In genomic region chr14:89955022-89955414, GRCh38 we compare ENCODE assay signal across 8 cellular contexts. TPM values are rescaled to one million over a fixed set of nuclear protein-coding genes. Genes with fewer than 3 reads are reported as not detected.
DNase-seq lines count a peak whose midpoint lies in the region; ATAC-seq, FAIRE-seq and TF ChIP-seq lines count a peak whose summit lies in the region.

No MANE protein-coding gene starts in this region.

- H3K36me3 Mint-ChIP-seq in activated naive CD8-positive, alpha-beta T cell treated with anti-CD3 and anti-CD28 coated beads, Interleukin-2, amount 10 ng/mL, durations not matched to agents 7 days and 5 days = peaks cover 25% of the 10 kb centered on the region

- H3K4me1 Mint-ChIP-seq in activated naive CD8-positive, alpha-beta T cell treated with anti-CD3 and anti-CD28 coated beads, Interleukin-2, amount 10 ng/mL, durations not matched to agents 7 days and 5 days = peaks cover 33% of the 10 kb centered on the region

- no peaks in the 10 kb centered on the region for H3K27me3 ChIP-seq in BLaER1
- no peaks in the 10 kb centered on the region for H3K27me3 ChIP-seq in keratinocyte (ENCODE audit: control insufficient read depth, extremely low read depth, insufficient read depth, low read length)

- no peak for FAIRE-seq in keratinocyte (lab: Jason Lieb, UNC)

- no peaks in the 10 kb centered on the region for H3K27me3 Mint-ChIP-seq in activated naive CD8-positive, alpha-beta T cell treated with anti-CD3 and anti-CD28 coated beads, Interleukin-2, amount 10 ng/mL, durations not matched to agents 7 days and 5 days

- H3K9me3 ChIP-seq in BLaER1 = peaks cover 17% of the 10 kb centered on the region
- H3K9me3 ChIP-seq in keratinocyte (ENCODE audit: control insufficient read depth, low read depth, low read length) = no peaks in the 10 kb centered on the region

- H3K4me2 ChIP-seq in BLaER1 (peak overlapping the region; percentile 93), keratinocyte (ENCODE audit: control insufficient read depth, extremely low read depth, insufficient read depth, low read depth, low read length) (peak overlapping the region; percentile 90)

- no peak for TF ChIP-seq CTCF in HFF-Myc (IDR thresholded peaks at IDR 0.05; ENCODE audit: low read depth, low read length, missing control alignments)
- TF ChIP-seq CTCF in keratinocyte (optimal IDR thresholded peaks at IDR 0.05 in 1 of 3, IDR thresholded peaks at IDR 0.05 in 1 of 3, conservative IDR thresholded peaks at IDR 0.05 in 1 of 3; ENCODE audit: extremely low read depth in 1 of 3, insufficient read depth in 2 of 3, low read length in 3 of 3) = no peak

- H3K9ac ChIP-seq in BLaER1 (peak overlapping the region; percentile 82), keratinocyte (ENCODE audit: control insufficient read depth, extremely low read depth, insufficient read depth, low read length) (peak overlapping the region; percentile 88)

- peaks cover 18% of the 10 kb centered on the region for H3K79me2 ChIP-seq in keratinocyte (ENCODE audit: control insufficient read depth, insufficient read depth, low read length)

- H4K20me1 ChIP-seq in BLaER1 (no peaks in the 10 kb centered on the region), keratinocyte (ENCODE audit: control insufficient read depth, extremely low read depth, insufficient read depth, low read length) (no peaks in the 10 kb centered on the region)

- no peak for ATAC-seq in activated naive CD8-positive, alpha-beta T cell treated with anti-CD3 and anti-CD28 coated beads, Interleukin-2, amount 10 ng/mL, durations not matched to agents 7 days and 5 days (ENCODE audit: low read depth)

- H3K27ac Mint-ChIP-seq in activated naive CD8-positive, alpha-beta T cell treated with anti-CD3 and anti-CD28 coated beads, Interleukin-2, amount 10 ng/mL, durations not matched to agents 7 days and 5 days = peak overlapping the region; percentile 87

- H3K36me3 ChIP-seq in BLaER1 (peaks cover 34% of the 10 kb centered on the region), keratinocyte (ENCODE audit: control insufficient read depth in 2 of 2, extremely low read depth in 1 of 2, insufficient read depth in 2 of 2, low read length in 2 of 2) (peaks cover 6 to 10% of the 10 kb centered on the region in 2 experiments)

- H2AFZ ChIP-seq in keratinocyte (ENCODE audit: control insufficient read depth, low read length) = peak overlapping the region; percentile 97

- H3K4me1 ChIP-seq in BLaER1 (peaks cover 19% of the 10 kb centered on the region), keratinocyte (ENCODE audit: control insufficient read depth, extremely low read depth, insufficient read depth, low read length) (peaks cover 18% of the 10 kb centered on the region)

- H3K4me3 Mint-ChIP-seq in activated naive CD8-positive, alpha-beta T cell treated with anti-CD3 and anti-CD28 coated beads, Interleukin-2, amount 10 ng/mL, durations not matched to agents 7 days and 5 days = peak overlapping the region; percentile 94

- dilution Hi-C loops in keratinocyte (cut with MboI; ENCODE audit: extremely low pct_ligation_motif_present, low sequenced_read_pairs) = no loop called here

- POLR2A ChIA-PET in activated naive CD8-positive, alpha-beta T cell treated with anti-CD3 and anti-CD28 coated beads, Interleukin-2, amount 10 ng/mL, durations not matched to agents 7 days and 5 days (lab: Charles Lee) = interaction anchor here (0.9 to 3.0 kb wide), 4 partner anchors 32 to 612 kb away, joined by 3 to 13 read pairs (median 8); no protein-coding TSS in a partner anchor

- no peaks in the 10 kb centered on the region for H3K9me1 ChIP-seq in keratinocyte (ENCODE audit: control insufficient read depth, extremely low read depth, insufficient read depth, low read length)

- H3K9me3 Mint-ChIP-seq in activated naive CD8-positive, alpha-beta T cell treated with anti-CD3 and anti-CD28 coated beads, Interleukin-2, amount 10 ng/mL, durations not matched to agents 7 days and 5 days = no peaks in the 10 kb centered on the region

- H3K27ac ChIP-seq in BLaER1 = peak overlapping the region; percentile 79; the same call in 1 of the 2 replicates
- peak overlapping the region; percentile 88 for H3K27ac ChIP-seq in keratinocyte (ENCODE audit: control insufficient read depth, insufficient read depth, low read length)
- peak overlapping the region; percentile 73 for H3K27ac ChIP-seq in substantia nigra (ENCODE audit: low read depth, low read length, poor library complexity, severe bottlenecking)

- H3K4me3 ChIP-seq in BLaER1 = peak overlapping the region; percentile 90
- H3K4me3 ChIP-seq in HFF-Myc (replicated peaks; ENCODE audit: low read depth, low read length) = peak overlapping the region; percentile 87
- peak overlapping the region; percentile 54 to 95 (median 76) for H3K4me3 ChIP-seq in keratinocyte (ENCODE audit: control insufficient read depth in 2 of 3, extremely low read depth in 1 of 3, insufficient read depth in 2 of 3, low read depth in 1 of 3, low read length in 3 of 3)

- DNase-seq in HFF-Myc (ENCODE audit: extremely low read depth, low read depth) (no peak), keratinocyte (ENCODE audit: low read depth, low spot score) (no peak), substantia nigra (lab: John Stamatoyannopoulos, UW) (peak in 3 of 49 donors; percentile 22 to 72 (median 59)), DMS114 treated with DMSO at 0.1 percent for 48 hours (lab: John Stamatoyannopoulos, UW; ENCODE audit: unreplicated experiment) (no peak), NCI-H2029 (lab: John Stamatoyannopoulos, UW) (no peak)
- DNase-seq in activated naive CD8-positive, alpha-beta T cell treated with anti-CD3 and anti-CD28 coated beads, Interleukin-2, amount 10 ng/mL, durations not matched to agents 7 days and 5 days = no peak
- no peak for DNase-seq in stimulated activated CD4-positive, alpha-beta T cell treated with anti-CD3 and anti-CD28 coated beads, Interleukin-12 subunit alpha, Interleukin-12 subunit beta, amount 100 ng/mL, for 4 hours

RNA-seq across cellular contexts. Expression of gene EFCAB11, which starts 0.5 kb away (rescaled TPM):
- total RNA-seq in activated naive CD8-positive, alpha-beta T cell treated with anti-CD3 and anti-CD28 coated beads, Interleukin-2, amount 10 ng/mL, durations not matched to agents 7 days and 5 days = 10 to 100 TPM in 1 of 2 experiments, 1 to 10 TPM in 1; 9.2 to 11.6 TPM
- polyA plus RNA-seq in keratinocyte = 7.0 to 12.9 TPM (median 7.7 TPM) in 3 replicates
- 7.9 TPM for polyA plus RNA-seq in keratinocyte (2011; ENCODE audit: low read depth)
- 7.7 and 8.1 TPM in 2 replicates for polyA plus RNA-seq in keratinocyte (2011; cell fraction: cytosol; rRNA removed)
- 4.5 and 5.0 TPM in 2 replicates for polyA plus RNA-seq in keratinocyte (2011; cell fraction: nucleus; rRNA removed)
- polyA plus RNA-seq in keratinocyte (2012; ENCODE audit: low replicate concordance) = 4.2 and 12.3 TPM in 2 replicates
- polyA minus RNA-seq in keratinocyte = 1.3 to 4.1 TPM (median 1.8 TPM) in 3 replicates
- not detected for polyA minus RNA-seq in keratinocyte (2011; cell fraction: cytosol; rRNA and poly(A)+ RNA removed)
- polyA minus RNA-seq in keratinocyte (2011; cell fraction: nucleus; rRNA and poly(A)+ RNA removed) = 2.5 and 6.7 TPM in 2 replicates

RNA-seq across cellular contexts. Expression of gene TDP1, which starts 0.7 kb away (rescaled TPM):
- total RNA-seq in activated naive CD8-positive, alpha-beta T cell treated with anti-CD3 and anti-CD28 coated beads, Interleukin-2, amount 10 ng/mL, durations not matched to agents 7 days and 5 days = 10 to 100 TPM; 79.1 to 86.7 TPM
- 18.9 to 27.1 TPM (median 24.9 TPM) in 3 replicates for polyA plus RNA-seq in keratinocyte
- 6.1 TPM for polyA plus RNA-seq in keratinocyte (2011; ENCODE audit: low read depth)
- 15.7 and 20.7 TPM in 2 replicates for polyA plus RNA-seq in keratinocyte (2011; cell fraction: cytosol; rRNA removed)
- 21.9 and 22.7 TPM in 2 replicates for polyA plus RNA-seq in keratinocyte (2011; cell fraction: nucleus; rRNA removed)
- 8.5 and 18.0 TPM in 2 replicates for polyA plus RNA-seq in keratinocyte (2012; ENCODE audit: low replicate concordance)
- 14.5 to 26.0 TPM (median 24.5 TPM) in 3 replicates for polyA minus RNA-seq in keratinocyte
- polyA minus RNA-seq in keratinocyte (2011; cell fraction: cytosol; rRNA and poly(A)+ RNA removed) = 25.9 TPM
- 12.8 and 21.9 TPM in 2 replicates for polyA minus RNA-seq in keratinocyte (2011; cell fraction: nucleus; rRNA and poly(A)+ RNA removed)
